In genomic region chr9:35577486-35577885, GRCh38 we compare ENCODE assay signal across 23 cellular contexts. TPM values are rescaled to one million over a fixed set of nuclear protein-coding genes. Genes with fewer than 3 reads are reported as not detected.
"Had no signal": no experiment of that assay in that cellular context is flagged by ENCODE, and none has a peak within 500 bp of the region (broad histone marks: within the 10 kb centered on the region; RNA-seq: fewer than 3 reads in every experiment).

No MANE protein-coding gene starts in this region.

- DNase-seq: IMR-90, Karpas-422, KG1, MM.1S, NCI-H1092 treated with DMSO at 0.1 percent for 48 hours, NCI-H1436, NCI-H187, NCI-H2029, NCI-H2081 treated with DMSO at 0.1 percent for 48 hours, NCI-H2171, NCI-H226, NCI-H446, NCI-H510A, NCI-H524 treated with DMSO at 0.1 percent for 48 hours, NCI-H69, NCI-H774, Right ventricle myocardium superior, RPMI8226, SIG-M5 had no signal

- ATAC-seq: HepG2 had no signal

- H3K4me3 ChIP-seq: SJSA1, SK-N-MC had no signal

RNA-seq across cellular contexts. Expression of gene CD72, which starts 40.7 kb away (rescaled TPM):
- total RNA-seq: HT-29, SJSA1 had no signal
